In the genomic region with DNA sequence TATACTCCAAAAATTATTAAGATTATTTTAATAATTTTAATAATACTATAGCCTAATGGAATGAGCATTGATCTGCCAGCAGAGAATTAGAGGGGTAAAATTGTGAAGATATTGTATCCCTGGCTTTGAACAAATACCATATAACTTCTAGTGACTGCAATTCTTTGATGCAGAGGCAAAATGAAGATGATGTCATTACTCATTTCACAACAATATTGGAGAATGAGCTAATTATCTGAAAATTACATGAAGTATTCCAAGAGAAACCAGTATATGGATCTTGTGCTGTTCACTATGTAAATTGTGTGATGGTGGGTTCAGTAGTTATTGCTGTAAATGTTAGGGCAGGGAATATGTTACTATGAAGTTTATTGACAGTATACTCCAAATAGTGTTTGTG, we compare ENCODE assay signal across 34 cellular contexts.
"Had no signal": no experiment of that assay in that cellular context is flagged by ENCODE, and none has a peak within 500 bp of the region (broad histone marks: within the 10 kb centered on the region; RNA-seq: fewer than 3 reads in every experiment).

No MANE protein-coding gene starts in this region.

- DNase-seq: activated B cell treated with CpG ODN at 0.5 μM for 24 hours; activated CD4-positive, alpha-beta memory T cell treated with anti-CD3 and anti-CD28 coated beads for 36 hours; activated CD4-positive, alpha-beta T cell treated with anti-CD3 and anti-CD28 coated beads for 4 hours; activated CD4-positive, alpha-beta T cell treated with anti-CD3 and anti-CD28 coated beads, Interleukin-2, amount 10 ng/mL, durations not matched to agents 24 days and 14 days; activated CD4-positive, alpha-beta T cell treated with anti-CD3 and anti-CD28 coated beads, Interleukin-2, amount 50 U/mL, for 1 hour; activated CD4-positive, alpha-beta T cell treated with anti-CD3 and anti-CD28 coated beads, Interleukin-2, amount 50 U/mL, for 4 hours; activated CD4-positive, CD25-positive, alpha-beta regulatory T cell treated with anti-CD3 and anti-CD28 coated beads, Interleukin-2, amount 50 U/mL, for 72 hours; activated CD8-positive, alpha-beta memory T cell treated with anti-CD3 and anti-CD28 coated beads, Interleukin-2, amount 50 U/mL, for 4 hours; activated CD8-positive, alpha-beta T cell treated with anti-CD3 and anti-CD28 coated beads for 36 hours; activated effector memory CD4-positive, alpha-beta T cell treated with anti-CD3 and anti-CD28 coated beads, Interleukin-2, amount 50 U/mL, for 16 hours; activated gamma-delta T cell treated with Interleukin-2 at 50 U/mL for 16 hours; activated naive CD4-positive, alpha-beta T cell; activated naive CD4-positive, alpha-beta T cell treated with anti-CD3 and anti-CD28 coated beads for 36 hours; activated naive CD4-positive, alpha-beta T cell treated with anti-CD3 and anti-CD28 coated beads, Interleukin-2, amount 50 U/mL, for 16 hours; activated naive CD8-positive, alpha-beta T cell treated with anti-CD3 and anti-CD28 coated beads for 36 hours; activated T-cell treated with anti-CD3 and anti-CD28 coated beads for 4 hours; activated T-cell treated with anti-CD3 and anti-CD28 coated beads, Interleukin-2, amount 50 U/mL, for 1 hour; activated T-cell treated with anti-CD3 and anti-CD28 coated beads, Interleukin-2, amount 50 U/mL, for 4 hours; activated T-cell treated with anti-CD3 and anti-CD28 coated beads, Interleukin-2, amount 50 U/mL, for 72 hours; adrenal gland; amniotic stem cell; aorta; body of pancreas; brain microvascular endothelial cell; central memory CD4-positive, alpha-beta T cell; T-helper 1 cell; T-helper 2 cell; T-helper 9 cell had no signal

- FAIRE-seq: astrocyte, TTC549 had no signal

- H3K9me3 ChIP-seq: adrenal gland, body of pancreas, breast epithelium had no signal

- H3K27me3 ChIP-seq: adrenal gland, body of pancreas, brain microvascular endothelial cell, breast epithelium had no signal

- H3K4me1 ChIP-seq: adrenal gland, breast epithelium had no signal

- H3K36me3 ChIP-seq: adrenal gland, brain microvascular endothelial cell, breast epithelium had no signal

- H3K4me3 ChIP-seq: adrenal gland, body of pancreas, breast epithelium had no signal

- ATAC-seq: activated CD8-positive, alpha-beta T cell treated with anti-CD3 and anti-CD28 coated beads for 36 hours; activated naive CD4-positive, alpha-beta T cell treated with anti-CD3 and anti-CD28 coated beads, Interleukin-2, amount 50 U/mL, for 72 hours; activated T-cell treated with anti-CD3 and anti-CD28 coated beads, Interleukin-2, amount 50 U/mL, for 4 hours; activated T-cell treated with anti-CD3 and anti-CD28 coated beads, Interleukin-2, amount 50 U/mL, for 72 hours; activated T-helper 17 cell treated with anti-CD3 and anti-CD28 coated beads, Interleukin-2, amount 50 U/mL, for 72 hours; body of pancreas had no signal

- H3K27ac ChIP-seq: adrenal gland, body of pancreas, brain microvascular endothelial cell, breast epithelium, VCaP had no signal
